ENCODE assay signal across 1 cellular context in genomic region chr10:58266003-58266825, GRCh38.
A peak's percentile ranks its signal among the peaks of the same experiment; 100 is the strongest.
TF ChIP-seq lines count a peak whose summit lies in the region.

No MANE protein-coding gene starts in this region.

TF ChIP-seq in GM12878, 131 proteins besides CTCF, POLR2A, EP300 and RAD21 (continues in another document):
- no peak for TF ChIP-seq WRNIP1 (IDR thresholded peaks at IDR 0.05; ENCODE audit: borderline replicate concordance, low read depth, low read length)
- TF ChIP-seq CBX3 (IDR thresholded peaks at IDR 0.05; ENCODE audit: borderline replicate concordance, low read depth): no peak
- TF ChIP-seq CEBPZ (IDR thresholded peaks at IDR 0.05; ENCODE audit: low read depth, low read length): no peak
- TF ChIP-seq HDGF (IDR thresholded peaks at IDR 0.05): no peak
- TF ChIP-seq RAD51 (IDR thresholded peaks at IDR 0.05): 0 out of 2 replicates have a peak, but pooled peaks have one; percentile 17
- no peak for TF ChIP-seq HDAC6 (IDR thresholded peaks at IDR 0.05; ENCODE audit: unreplicated experiment)
- TF ChIP-seq IRF3 (IDR thresholded peaks at IDR 0.05): no peak
- TF ChIP-seq IRF4 (IDR thresholded peaks at IDR 0.05; ENCODE audit: low read depth, low read length): no peak
- no peak for TF ChIP-seq CHD2 (IDR thresholded peaks at IDR 0.05; ENCODE audit: borderline replicate concordance, low read depth, low read length)
- no peak for TF ChIP-seq ESRRA (IDR thresholded peaks at IDR 0.05; ENCODE audit: low read length)
- TF ChIP-seq E2F8 (IDR thresholded peaks at IDR 0.05; ENCODE audit: low read depth, partially characterized antibody): no peak
- TF ChIP-seq, protein P1, sequence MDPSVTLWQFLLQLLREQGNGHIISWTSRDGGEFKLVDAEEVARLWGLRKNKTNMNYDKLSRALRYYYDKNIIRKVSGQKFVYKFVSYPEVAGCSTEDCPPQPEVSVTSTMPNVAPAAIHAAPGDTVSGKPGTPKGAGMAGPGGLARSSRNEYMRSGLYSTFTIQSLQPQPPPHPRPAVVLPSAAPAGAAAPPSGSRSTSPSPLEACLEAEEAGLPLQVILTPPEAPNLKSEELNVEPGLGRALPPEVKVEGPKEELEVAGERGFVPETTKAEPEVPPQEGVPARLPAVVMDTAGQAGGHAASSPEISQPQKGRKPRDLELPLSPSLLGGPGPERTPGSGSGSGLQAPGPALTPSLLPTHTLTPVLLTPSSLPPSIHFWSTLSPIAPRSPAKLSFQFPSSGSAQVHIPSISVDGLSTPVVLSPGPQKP (IDR thresholded peaks at IDR 0.05; ENCODE audit: low read depth, low read length): no peak
- no peak for TF ChIP-seq RFX5 (IDR thresholded peaks at IDR 0.05; ENCODE audit: low read depth, low read length)
- TF ChIP-seq REST (IDR thresholded peaks at IDR 0.05; ENCODE audit: low read depth, low read length): no peak
- TF ChIP-seq ZSCAN29 (IDR thresholded peaks at IDR 0.05): peak; percentile 96
- TF ChIP-seq SPI1 (IDR thresholded peaks at IDR 0.05; ENCODE audit: borderline replicate concordance, insufficient read depth, low read depth, low read length): no peak
- TF ChIP-seq SIX5 (IDR thresholded peaks at IDR 0.05; ENCODE audit: low read depth, low read length, severe bottlenecking): no peak
- TF ChIP-seq NKRF (conservative IDR thresholded peaks at IDR 0.05): no peak
- TF ChIP-seq MEF2A (IDR thresholded peaks at IDR 0.05; ENCODE audit: insufficient read depth, low read depth, low read length): no peak
- TF ChIP-seq BHLHE40 (IDR thresholded peaks at IDR 0.05; ENCODE audit: borderline replicate concordance in 1 of 2, low read depth in 2 of 2, low read length in 1 of 2): peak; percentile 83 to 89
- TF ChIP-seq RCOR1 (conservative IDR thresholded peaks at IDR 0.05; ENCODE audit: low read depth, low read length): no peak
- no peak; the same call in 1 of the 2 replicates for TF ChIP-seq JUNB (IDR thresholded peaks at IDR 0.05)
- TF ChIP-seq POLR2AphosphoS5 (IDR thresholded peaks at IDR 0.05; ENCODE audit: low read length): no peak
- TF ChIP-seq SRF (IDR thresholded peaks at IDR 0.05; ENCODE audit: low read depth in 2 of 2, low read length in 2 of 2): no peak
- no peak for TF ChIP-seq STAT1 (conservative IDR thresholded peaks at IDR 0.05)
- TF ChIP-seq PAX8 (IDR thresholded peaks at IDR 0.05): 0 out of 2 replicates have a peak, but pooled peaks have one; percentile 21
- TF ChIP-seq ATF7 (IDR thresholded peaks at IDR 0.05; ENCODE audit: low read depth): peak; percentile 70
- TF ChIP-seq, protein P2, sequence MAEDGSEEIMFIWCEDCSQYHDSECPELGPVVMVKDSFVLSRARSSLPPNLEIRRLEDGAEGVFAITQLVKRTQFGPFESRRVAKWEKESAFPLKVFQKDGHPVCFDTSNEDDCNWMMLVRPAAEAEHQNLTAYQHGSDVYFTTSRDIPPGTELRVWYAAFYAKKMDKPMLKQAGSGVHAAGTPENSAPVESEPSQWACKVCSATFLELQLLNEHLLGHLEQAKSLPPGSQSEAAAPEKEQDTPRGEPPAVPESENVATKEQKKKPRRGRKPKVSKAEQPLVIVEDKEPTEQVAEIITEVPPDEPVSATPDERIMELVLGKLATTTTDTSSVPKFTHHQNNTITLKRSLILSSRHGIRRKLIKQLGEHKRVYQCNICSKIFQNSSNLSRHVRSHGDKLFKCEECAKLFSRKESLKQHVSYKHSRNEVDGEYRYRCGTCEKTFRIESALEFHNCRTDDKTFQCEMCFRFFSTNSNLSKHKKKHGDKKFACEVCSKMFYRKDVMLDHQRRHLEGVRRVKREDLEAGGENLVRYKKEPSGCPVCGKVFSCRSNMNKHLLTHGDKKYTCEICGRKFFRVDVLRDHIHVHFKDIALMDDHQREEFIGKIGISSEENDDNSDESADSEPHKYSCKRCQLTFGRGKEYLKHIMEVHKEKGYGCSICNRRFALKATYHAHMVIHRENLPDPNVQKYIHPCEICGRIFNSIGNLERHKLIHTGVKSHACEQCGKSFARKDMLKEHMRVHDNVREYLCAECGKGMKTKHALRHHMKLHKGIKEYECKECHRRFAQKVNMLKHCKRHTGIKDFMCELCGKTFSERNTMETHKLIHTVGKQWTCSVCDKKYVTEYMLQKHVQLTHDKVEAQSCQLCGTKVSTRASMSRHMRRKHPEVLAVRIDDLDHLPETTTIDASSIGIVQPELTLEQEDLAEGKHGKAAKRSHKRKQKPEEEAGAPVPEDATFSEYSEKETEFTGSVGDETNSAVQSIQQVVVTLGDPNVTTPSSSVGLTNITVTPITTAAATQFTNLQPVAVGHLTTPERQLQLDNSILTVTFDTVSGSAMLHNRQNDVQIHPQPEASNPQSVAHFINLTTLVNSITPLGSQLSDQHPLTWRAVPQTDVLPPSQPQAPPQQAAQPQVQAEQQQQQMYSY (CRISPR knock-in tag; IDR thresholded peaks at IDR 0.05): no peak
- 0 out of 2 replicates have a peak, but pooled peaks have one; percentile 40 for TF ChIP-seq ATF2 (IDR thresholded peaks at IDR 0.05; ENCODE audit: low read length)
- no peak for TF ChIP-seq CBX5 (IDR thresholded peaks at IDR 0.05; ENCODE audit: low read depth)
- TF ChIP-seq, protein P3, sequence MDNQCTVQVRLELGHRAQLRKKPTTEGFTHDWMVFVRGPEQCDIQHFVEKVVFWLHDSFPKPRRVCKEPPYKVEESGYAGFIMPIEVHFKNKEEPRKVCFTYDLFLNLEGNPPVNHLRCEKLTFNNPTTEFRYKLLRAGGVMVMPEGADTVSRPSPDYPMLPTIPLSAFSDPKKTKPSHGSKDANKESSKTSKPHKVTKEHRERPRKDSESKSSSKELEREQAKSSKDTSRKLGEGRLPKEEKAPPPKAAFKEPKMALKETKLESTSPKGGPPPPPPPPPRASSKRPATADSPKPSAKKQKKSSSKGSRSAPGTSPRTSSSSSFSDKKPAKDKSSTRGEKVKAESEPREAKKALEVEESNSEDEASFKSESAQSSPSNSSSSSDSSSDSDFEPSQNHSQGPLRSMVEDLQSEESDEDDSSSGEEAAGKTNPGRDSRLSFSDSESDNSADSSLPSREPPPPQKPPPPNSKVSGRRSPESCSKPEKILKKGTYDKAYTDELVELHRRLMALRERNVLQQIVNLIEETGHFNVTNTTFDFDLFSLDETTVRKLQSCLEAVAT (IDR thresholded peaks at IDR 0.05): no peak
